In genomic region chr6:28747631-28748157, GRCh38 we compare ENCODE assay signal across 8 cellular contexts.
DNase-seq lines count a peak whose midpoint lies in the region; ATAC-seq and TF ChIP-seq lines count a peak whose summit lies in the region.
"Had no signal": no experiment of that assay in that cellular context is flagged by ENCODE, and none has a peak within 500 bp of the region (broad histone marks: within the 10 kb centered on the region; RNA-seq: fewer than 3 reads in every experiment).

No MANE protein-coding gene starts in this region.

- H3K27me3 ChIP-seq in ascending aorta: no peaks in the 10 kb centered on the region

- H3K4me1 ChIP-seq in ascending aorta: no peaks in the 10 kb centered on the region

- peaks cover 0 to 3% of the 10 kb centered on the region in 2 donors for H3K9me3 ChIP-seq in ascending aorta

- peak overlapping the region; percentile 43; the same call in 1 of the 2 replicates for H3K4me3 ChIP-seq in GM08714 (ENCODE audit: low read length)
- H3K4me3 ChIP-seq in ascending aorta: no peak overlapping the region

- H3K27ac ChIP-seq in ascending aorta: no peak overlapping the region

- no peak for TF ChIP-seq CTCF in ascending aorta (IDR thresholded peaks at IDR 0.05)

- ATAC-seq in GM19463 (IDR thresholded peaks at IDR 0.05; ENCODE audit: unreplicated experiment): no peak
- no peak for ATAC-seq in GM21576 (IDR thresholded peaks at IDR 0.05; ENCODE audit: unreplicated experiment)
- ATAC-seq: naive thymus-derived CD8-positive, alpha-beta T cell had no signal

- intact Hi-C loops in ascending aorta (cut with DNase I): no loop called here

- H3K36me3 ChIP-seq in ascending aorta: no peaks in the 10 kb centered on the region

- peak; percentile 57 for DNase-seq in NCI-H1105 treated with DMSO at 0.1 percent for 48 hours (lab: John Stamatoyannopoulos, UW)
- DNase-seq in astrocyte of the hippocampus (ENCODE audit: low read depth, low spot score): peak; percentile 62
- peak; percentile 58 for DNase-seq in myocyte (ENCODE audit: low read depth)
- DNase-seq in ascending aorta (ENCODE audit: low spot score in 2 of 2): no peak
- DNase-seq: naive thymus-derived CD8-positive, alpha-beta T cell had no signal

Comparison
In these comparisons a context has a peak if more than half of its experiments do, and no peak if none do; other contexts are left out.
1. DNase-seq: peak in NCI-H1105 treated with DMSO at 0.1 percent for 48 hours (single experiment), astrocyte of the hippocampus (single experiment) and myocyte (single experiment); none in ascending aorta (0 of 2).